In genomic region chr22:19891350-19892248, GRCh38 we compare ENCODE assay signal across 1 cellular context.
TF ChIP-seq lines count a peak whose summit lies in the region.

No MANE protein-coding gene starts in this region.

TF ChIP-seq in HepG2, 621 proteins besides CTCF, POLR2A, EP300 and RAD21 (continues in another document):
- TF ChIP-seq TEF (CRISPR knock-in tag; IDR thresholded peaks at IDR 0.05) (no peak), ZSCAN25 (CRISPR knock-in tag; IDR thresholded peaks at IDR 0.05) (no peak), CAMTA2 (CRISPR knock-in tag; IDR thresholded peaks at IDR 0.05; ENCODE audit: borderline replicate concordance) (no peak), ZFP90 (CRISPR knock-in tag; IDR thresholded peaks at IDR 0.05; ENCODE audit: borderline replicate concordance) (peak; percentile 6; the same call in 1 of the 2 replicates), PATZ1 (CRISPR knock-in tag; IDR thresholded peaks at IDR 0.05) (peak; percentile 61), FOXP1 (IDR thresholded peaks at IDR 0.05) (no peak), FOXP1 (CRISPR knock-in tag; IDR thresholded peaks at IDR 0.05) (peak; percentile 10; the same call in 1 of the 2 replicates), SKIL (CRISPR knock-in tag; IDR thresholded peaks at IDR 0.05; ENCODE audit: borderline replicate concordance) (0 out of 2 replicates have a peak, but pooled peaks have one; percentile 18), POGZ (CRISPR knock-in tag; IDR thresholded peaks at IDR 0.05) (no peak; the same call in 1 of the 2 replicates), ZNF572 (CRISPR knock-in tag; IDR thresholded peaks at IDR 0.05) (0 out of 2 replicates have a peak, but pooled peaks have one; percentile 37), ZNF18 (CRISPR knock-in tag; IDR thresholded peaks at IDR 0.05; ENCODE audit: insufficient replicate concordance) (no peak), HNRNPL (IDR thresholded peaks at IDR 0.05; ENCODE audit: low read depth, low read length) (peak; percentile 94), BRD4 (CRISPR knock-in tag; IDR thresholded peaks at IDR 0.05) (peak; percentile 25; the same call in 1 of the 2 replicates), AGO2 (optimal IDR thresholded peaks at IDR 0.05; ENCODE audit: low read depth, low read length) (peak; percentile 24), SP5 (CRISPR knock-in tag; IDR thresholded peaks at IDR 0.05; ENCODE audit: borderline replicate concordance, low read depth) (peak; percentile 74; the same call in 1 of the 2 replicates), ZNF614 (CRISPR knock-in tag; IDR thresholded peaks at IDR 0.05; ENCODE audit: borderline replicate concordance) (no peak), GATA4 (IDR thresholded peaks at IDR 0.05; ENCODE audit: borderline replicate concordance, low read depth) (no peak), ZNF781 (CRISPR knock-in tag; IDR thresholded peaks at IDR 0.05; ENCODE audit: borderline replicate concordance, not compliant biosample characterization) (no peak), RBFOX2 (IDR thresholded peaks at IDR 0.05; ENCODE audit: low read depth, low read length) (0 out of 2 replicates have a peak, but pooled peaks have one; percentile 6), PHF20 (CRISPR knock-in tag; IDR thresholded peaks at IDR 0.05) (no peak), MXD3 (CRISPR knock-in tag; IDR thresholded peaks at IDR 0.05) (no peak), SRSF1 (optimal IDR thresholded peaks at IDR 0.05; ENCODE audit: low read depth, low read length) (no peak), ZNF34 (CRISPR knock-in tag; IDR thresholded peaks at IDR 0.05; ENCODE audit: borderline replicate concordance) (no peak), MXI1 (IDR thresholded peaks at IDR 0.05; ENCODE audit: borderline replicate concordance, low read depth, low read length) (0 out of 3 replicates have a peak, but pooled peaks have one; percentile 8), TEAD3 (CRISPR knock-in tag; optimal IDR thresholded peaks at IDR 0.05; ENCODE audit: borderline replicate concordance) (no peak), TAF1 (CRISPR knock-in tag; IDR thresholded peaks at IDR 0.05) (peak; percentile 12; the same call in 1 of the 2 replicates), ZNF180 (CRISPR knock-in tag; IDR thresholded peaks at IDR 0.05; ENCODE audit: borderline replicate concordance, low read depth) (no peak), GABPB1 (CRISPR knock-in tag; IDR thresholded peaks at IDR 0.05) (peak; percentile 55; the same call in 1 of the 2 replicates), MED13 (CRISPR knock-in tag; IDR thresholded peaks at IDR 0.05) (0 out of 2 replicates have a peak, but pooled peaks have one; percentile 1), MYC (CRISPR knock-in tag; IDR thresholded peaks at IDR 0.05; ENCODE audit: borderline replicate concordance) (peak; percentile 40; the same call in 1 of the 2 replicates), PRMT3 (CRISPR knock-in tag; IDR thresholded peaks at IDR 0.05; ENCODE audit: borderline replicate concordance, low read depth) (0 out of 2 replicates have a peak, but pooled peaks have one; percentile 29), ATRX (CRISPR knock-in tag; IDR thresholded peaks at IDR 0.05; ENCODE audit: borderline replicate concordance) (no peak), SOX13 (IDR thresholded peaks at IDR 0.05) (peak; percentile 47; the same call in 1 of the 2 replicates), SOX13 (CRISPR knock-in tag; conservative IDR thresholded peaks at IDR 0.05 in 1 of 2, IDR thresholded peaks at IDR 0.05 in 1 of 2) (peak in 1 of 2 experiments; percentile 80; a peak in 2 of 4 replicates), UBTF (CRISPR knock-in tag; IDR thresholded peaks at IDR 0.05) (peak; percentile 36; the same call in 1 of the 2 replicates), PAF1 (CRISPR knock-in tag; IDR thresholded peaks at IDR 0.05) (no peak), FIP1L1 (IDR thresholded peaks at IDR 0.05; ENCODE audit: borderline replicate concordance, insufficient read depth, low read depth, low read length) (no peak), DNMT1 (CRISPR knock-in tag; IDR thresholded peaks at IDR 0.05) (peak; percentile 12; the same call in 1 of the 2 replicates), ZNF652 (CRISPR knock-in tag; IDR thresholded peaks at IDR 0.05; ENCODE audit: borderline replicate concordance, low read depth) (peak; percentile 94), AGO1 (IDR thresholded peaks at IDR 0.05; ENCODE audit: low read depth, low read length, poor library complexity, severe bottlenecking) (no peak)
- TF ChIP-seq, protein P1, sequence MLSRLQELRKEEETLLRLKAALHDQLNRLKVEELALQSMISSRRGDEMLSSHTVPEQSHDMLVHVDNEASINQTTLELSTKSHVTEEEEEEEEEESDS (CRISPR knock-in tag; IDR thresholded peaks at IDR 0.05; ENCODE audit: borderline replicate concordance): no peak
- TF ChIP-seq, protein P2, sequence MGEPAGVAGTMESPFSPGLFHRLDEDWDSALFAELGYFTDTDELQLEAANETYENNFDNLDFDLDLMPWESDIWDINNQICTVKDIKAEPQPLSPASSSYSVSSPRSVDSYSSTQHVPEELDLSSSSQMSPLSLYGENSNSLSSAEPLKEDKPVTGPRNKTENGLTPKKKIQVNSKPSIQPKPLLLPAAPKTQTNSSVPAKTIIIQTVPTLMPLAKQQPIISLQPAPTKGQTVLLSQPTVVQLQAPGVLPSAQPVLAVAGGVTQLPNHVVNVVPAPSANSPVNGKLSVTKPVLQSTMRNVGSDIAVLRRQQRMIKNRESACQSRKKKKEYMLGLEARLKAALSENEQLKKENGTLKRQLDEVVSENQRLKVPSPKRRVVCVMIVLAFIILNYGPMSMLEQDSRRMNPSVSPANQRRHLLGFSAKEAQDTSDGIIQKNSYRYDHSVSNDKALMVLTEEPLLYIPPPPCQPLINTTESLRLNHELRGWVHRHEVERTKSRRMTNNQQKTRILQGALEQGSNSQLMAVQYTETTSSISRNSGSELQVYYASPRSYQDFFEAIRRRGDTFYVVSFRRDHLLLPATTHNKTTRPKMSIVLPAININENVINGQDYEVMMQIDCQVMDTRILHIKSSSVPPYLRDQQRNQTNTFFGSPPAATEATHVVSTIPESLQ (CRISPR knock-in tag; conservative IDR thresholded peaks at IDR 0.05): no peak
- TF ChIP-seq, protein P3, sequence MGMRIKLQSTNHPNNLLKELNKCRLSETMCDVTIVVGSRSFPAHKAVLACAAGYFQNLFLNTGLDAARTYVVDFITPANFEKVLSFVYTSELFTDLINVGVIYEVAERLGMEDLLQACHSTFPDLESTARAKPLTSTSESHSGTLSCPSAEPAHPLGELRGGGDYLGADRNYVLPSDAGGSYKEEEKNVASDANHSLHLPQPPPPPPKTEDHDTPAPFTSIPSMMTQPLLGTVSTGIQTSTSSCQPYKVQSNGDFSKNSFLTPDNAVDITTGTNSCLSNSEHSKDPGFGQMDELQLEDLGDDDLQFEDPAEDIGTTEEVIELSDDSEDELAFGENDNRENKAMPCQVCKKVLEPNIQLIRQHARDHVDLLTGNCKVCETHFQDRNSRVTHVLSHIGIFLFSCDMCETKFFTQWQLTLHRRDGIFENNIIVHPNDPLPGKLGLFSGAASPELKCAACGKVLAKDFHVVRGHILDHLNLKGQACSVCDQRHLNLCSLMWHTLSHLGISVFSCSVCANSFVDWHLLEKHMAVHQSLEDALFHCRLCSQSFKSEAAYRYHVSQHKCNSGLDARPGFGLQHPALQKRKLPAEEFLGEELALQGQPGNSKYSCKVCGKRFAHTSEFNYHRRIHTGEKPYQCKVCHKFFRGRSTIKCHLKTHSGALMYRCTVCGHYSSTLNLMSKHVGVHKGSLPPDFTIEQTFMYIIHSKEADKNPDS (CRISPR knock-in tag; IDR thresholded peaks at IDR 0.05): no peak
- TF ChIP-seq, protein P4, sequence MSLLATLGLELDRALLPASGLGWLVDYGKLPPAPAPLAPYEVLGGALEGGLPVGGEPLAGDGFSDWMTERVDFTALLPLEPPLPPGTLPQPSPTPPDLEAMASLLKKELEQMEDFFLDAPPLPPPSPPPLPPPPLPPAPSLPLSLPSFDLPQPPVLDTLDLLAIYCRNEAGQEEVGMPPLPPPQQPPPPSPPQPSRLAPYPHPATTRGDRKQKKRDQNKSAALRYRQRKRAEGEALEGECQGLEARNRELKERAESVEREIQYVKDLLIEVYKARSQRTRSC (CRISPR knock-in tag; IDR thresholded peaks at IDR 0.05; ENCODE audit: low read depth): no peak
- TF ChIP-seq, protein P5, sequence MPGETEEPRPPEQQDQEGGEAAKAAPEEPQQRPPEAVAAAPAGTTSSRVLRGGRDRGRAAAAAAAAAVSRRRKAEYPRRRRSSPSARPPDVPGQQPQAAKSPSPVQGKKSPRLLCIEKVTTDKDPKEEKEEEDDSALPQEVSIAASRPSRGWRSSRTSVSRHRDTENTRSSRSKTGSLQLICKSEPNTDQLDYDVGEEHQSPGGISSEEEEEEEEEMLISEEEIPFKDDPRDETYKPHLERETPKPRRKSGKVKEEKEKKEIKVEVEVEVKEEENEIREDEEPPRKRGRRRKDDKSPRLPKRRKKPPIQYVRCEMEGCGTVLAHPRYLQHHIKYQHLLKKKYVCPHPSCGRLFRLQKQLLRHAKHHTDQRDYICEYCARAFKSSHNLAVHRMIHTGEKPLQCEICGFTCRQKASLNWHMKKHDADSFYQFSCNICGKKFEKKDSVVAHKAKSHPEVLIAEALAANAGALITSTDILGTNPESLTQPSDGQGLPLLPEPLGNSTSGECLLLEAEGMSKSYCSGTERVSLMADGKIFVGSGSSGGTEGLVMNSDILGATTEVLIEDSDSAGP (CRISPR knock-in tag; IDR thresholded peaks at IDR 0.05; ENCODE audit: borderline replicate concordance): peak; percentile 71; the same call in 1 of the 2 replicates
